ENCODE assay signal across 16 cellular contexts in the genomic region with DNA sequence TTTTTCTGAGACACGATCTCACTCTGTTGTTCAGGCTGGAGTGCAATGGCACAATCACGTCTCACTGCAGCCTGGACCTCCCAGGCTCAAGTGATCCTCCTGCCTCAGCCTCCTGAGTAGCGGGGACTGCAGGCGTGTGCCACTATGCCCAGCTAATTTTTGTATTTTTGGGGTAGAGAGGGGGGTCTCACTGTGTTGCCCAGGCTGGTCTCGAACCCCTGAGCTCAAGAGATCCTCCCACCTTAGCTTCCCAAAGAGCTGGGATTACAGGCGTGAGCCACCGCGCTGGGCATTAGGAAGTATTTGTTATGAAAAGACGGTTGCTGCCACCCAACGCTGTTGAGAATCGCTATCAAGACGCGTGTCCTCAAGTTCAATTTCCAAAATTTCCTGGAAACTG.
"Had no signal": no experiment of that assay in that cellular context is flagged by ENCODE, and none has a peak within 500 bp of the region (broad histone marks: within the 10 kb centered on the region; RNA-seq: fewer than 3 reads in every experiment).

No MANE protein-coding gene starts in this region.

- H3K4me3 ChIP-seq: adrenal gland, hepatocyte had no signal

- ATAC-seq: pancreas; stimulated activated naive B cell treated with anti-CD40 and anti-IgM and Interleukin-4, amounts not matched to agents 10 μg/mL and 1 μg/mL and 100 μg/mL, for 72 hours; T-cell had no signal

- FAIRE-seq: pancreas had no signal

- H3K4me1 ChIP-seq: pancreas had no signal

- H3K4me3 Mint-ChIP-seq: activated CD4-positive, alpha-beta memory T cell treated with anti-CD3 and anti-CD28 coated beads, Interleukin-2, amount 10 ng/mL, durations not matched to agents 7 days and 5 days; activated T-cell treated with anti-CD3 and anti-CD28 coated beads, Interleukin-2, amount 50 U/mL, for 24 hours; immature natural killer cell had no signal

- H3K27ac ChIP-seq: adrenal gland, cardiac muscle cell, esophagus muscularis mucosa, hepatocyte, pancreas, transverse colon, VCaP had no signal

- H3K79me2 ChIP-seq: hepatocyte had no signal

- DNase-seq: activated CD4-positive, alpha-beta memory T cell treated with anti-CD3 and anti-CD28 coated beads, Interleukin-2, amount 10 ng/mL, durations not matched to agents 7 days and 5 days; activated CD4-positive, alpha-beta T cell treated with anti-CD3 and anti-CD28 coated beads for 4 hours; activated naive CD4-positive, alpha-beta T cell treated with anti-CD3 and anti-CD28 coated beads, Interleukin-2, amount 50 U/mL, for 16 hours; activated T-cell treated with anti-CD3 and anti-CD28 coated beads, Interleukin-2, amount 50 U/mL, for 24 hours; adrenal gland; immature natural killer cell; stimulated activated CD4-positive, alpha-beta T cell treated with anti-CD3 and anti-CD28 coated beads, Interleukin-4, amount 100 ng/mL, for 1 hour; stimulated activated naive B cell treated with anti-CD40 and anti-IgM and Interleukin-4, amounts not matched to agents 10 μg/mL and 1 μg/mL and 100 μg/mL, for 72 hours; substantia nigra; T-cell; transverse colon had no signal

- H3K27ac Mint-ChIP-seq: activated CD4-positive, alpha-beta memory T cell treated with anti-CD3 and anti-CD28 coated beads, Interleukin-2, amount 10 ng/mL, durations not matched to agents 7 days and 5 days; activated T-cell treated with anti-CD3 and anti-CD28 coated beads, Interleukin-2, amount 50 U/mL, for 24 hours; immature natural killer cell; stimulated activated naive B cell treated with anti-CD40 and anti-IgM and Interleukin-4, amounts not matched to agents 10 μg/mL and 1 μg/mL and 100 μg/mL, for 72 hours; T-cell had no signal

- H3K36me3 Mint-ChIP-seq: immature natural killer cell; stimulated activated naive B cell treated with anti-CD40 and anti-IgM and Interleukin-4, amounts not matched to agents 10 μg/mL and 1 μg/mL and 100 μg/mL, for 72 hours; T-cell had no signal

- H3K9me3 Mint-ChIP-seq: activated CD4-positive, alpha-beta memory T cell treated with anti-CD3 and anti-CD28 coated beads, Interleukin-2, amount 10 ng/mL, durations not matched to agents 7 days and 5 days; activated T-cell treated with anti-CD3 and anti-CD28 coated beads, Interleukin-2, amount 50 U/mL, for 24 hours; immature natural killer cell; stimulated activated naive B cell treated with anti-CD40 and anti-IgM and Interleukin-4, amounts not matched to agents 10 μg/mL and 1 μg/mL and 100 μg/mL, for 72 hours; T-cell had no signal

- H3K9me3 ChIP-seq: adrenal gland, esophagus muscularis mucosa, pancreas, transverse colon had no signal

- H3K36me3 ChIP-seq: adrenal gland, cardiac muscle cell, esophagus muscularis mucosa, pancreas, transverse colon had no signal
